In the genomic region with DNA sequence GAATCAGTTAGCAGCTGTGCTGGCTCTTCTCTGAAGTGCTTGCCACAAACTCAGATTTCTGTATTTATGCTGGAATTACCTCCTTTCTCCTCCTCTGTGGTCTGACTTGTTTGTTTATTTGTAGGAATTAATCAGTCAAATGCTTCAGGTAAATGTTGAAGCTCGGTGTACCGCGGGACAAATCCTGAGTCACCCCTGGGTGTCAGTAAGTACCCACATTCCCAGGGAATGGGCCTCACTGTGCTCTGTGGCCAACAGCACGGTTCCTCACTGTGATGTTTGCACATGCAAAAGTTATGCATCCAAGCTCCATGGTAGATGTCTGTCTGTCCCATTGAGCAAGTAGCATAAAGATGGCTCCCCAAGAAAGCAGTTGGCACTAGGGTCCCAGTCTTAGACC, we compare ENCODE assay signal across 23 cellular contexts.
DNase-seq lines count a peak whose midpoint lies in the region; FAIRE-seq and TF ChIP-seq lines count a peak whose summit lies in the region.
"Had no signal": no experiment of that assay in that cellular context is flagged by ENCODE, and none has a peak within 500 bp of the region (broad histone marks: within the 10 kb centered on the region; RNA-seq: fewer than 3 reads in every experiment).

No MANE protein-coding gene starts in this region.

- H3K27ac ChIP-seq in keratinocyte (ENCODE audit: control insufficient read depth, insufficient read depth, low read length) (no peak overlapping the region), Peyer's patch (no peak overlapping the region)
- H3K27ac ChIP-seq: gastrocnemius medialis, stomach, transverse colon had no signal

- no peaks in the 10 kb centered on the region for H3K9me1 ChIP-seq in keratinocyte (ENCODE audit: control insufficient read depth, extremely low read depth, insufficient read depth, low read length)

- TF ChIP-seq RAD21 in Ishikawa (IDR thresholded peaks at IDR 0.05; ENCODE audit: low read depth) = peak; percentile 35

- peak in 1 of 3 experiments; percentile 55 for TF ChIP-seq CTCF in keratinocyte (optimal IDR thresholded peaks at IDR 0.05 in 1 of 3, IDR thresholded peaks at IDR 0.05 in 1 of 3, conservative IDR thresholded peaks at IDR 0.05 in 1 of 3; ENCODE audit: extremely low read depth in 1 of 3, insufficient read depth in 2 of 3, low read length in 3 of 3)
- TF ChIP-seq CTCF in Peyer's patch (IDR thresholded peaks at IDR 0.05) = no peak

- H3K36me3 ChIP-seq in keratinocyte (ENCODE audit: control insufficient read depth in 2 of 2, extremely low read depth in 1 of 2, insufficient read depth in 2 of 2, low read length in 2 of 2) (no peaks in the 10 kb centered on the region), Peyer's patch (no peaks in the 10 kb centered on the region)
- H3K36me3 ChIP-seq: gastrocnemius medialis, transverse colon had no signal

- no peaks in the 10 kb centered on the region for H3K9me3 ChIP-seq in keratinocyte (ENCODE audit: control insufficient read depth, low read depth, low read length)
- H3K9me3 ChIP-seq in Peyer's patch = no peaks in the 10 kb centered on the region
- H3K9me3 ChIP-seq: gastrocnemius medialis, MG63, stomach, transverse colon had no signal

- TF ChIP-seq EP300 in Ishikawa (IDR thresholded peaks at IDR 0.05; ENCODE audit: borderline replicate concordance) = no peak

- H3K4me1 ChIP-seq in keratinocyte (ENCODE audit: control insufficient read depth, extremely low read depth, insufficient read depth, low read length) (no peaks in the 10 kb centered on the region), Peyer's patch (peaks cover 0 to 3% (median 0%) of the 10 kb centered on the region in 4 donors)
- H3K4me1 ChIP-seq: gastrocnemius medialis had no signal

- H3K4me3 ChIP-seq in keratinocyte (ENCODE audit: control insufficient read depth in 2 of 3, extremely low read depth in 1 of 3, insufficient read depth in 2 of 3, low read depth in 1 of 3, low read length in 3 of 3) (no peak overlapping the region), Peyer's patch (no peak overlapping the region)
- H3K4me3 ChIP-seq: gastrocnemius medialis, lung, MG63, stomach, transverse colon had no signal

- dilution Hi-C loops in keratinocyte (cut with MboI; ENCODE audit: extremely low pct_ligation_motif_present, low sequenced_read_pairs) = no loop called here

- no peak overlapping the region for H2AFZ ChIP-seq in keratinocyte (ENCODE audit: control insufficient read depth, low read length)

- no peak overlapping the region for H3K4me2 ChIP-seq in keratinocyte (ENCODE audit: control insufficient read depth, extremely low read depth, insufficient read depth, low read depth, low read length)

- no peaks in the 10 kb centered on the region for H4K20me1 ChIP-seq in keratinocyte (ENCODE audit: control insufficient read depth, extremely low read depth, insufficient read depth, low read length)

- no peak for TF ChIP-seq POLR2A in Peyer's patch (IDR thresholded peaks at IDR 0.05)

- DNase-seq in ELR (ENCODE audit: low read depth) (peak; percentile 28), astrocyte of the hippocampus (ENCODE audit: low read depth, low spot score) (peak; percentile 68), keratinocyte (ENCODE audit: low read depth, low spot score) (no peak), NCI-H226 (no peak), Peyer's patch (no peak)
- DNase-seq in stimulated activated CD4-positive, alpha-beta T cell treated with anti-CD3 and anti-CD28 coated beads, Interleukin-4, amount 100 ng/mL, for 4 hours = no peak
- no peak for DNase-seq in activated CD8-positive, alpha-beta memory T cell treated with anti-CD3 and anti-CD28 coated beads for 24 hours
- DNase-seq: activated effector memory CD4-positive, alpha-beta T cell treated with Interleukin-2 at 50 U/mL for 16 hours; CD4-positive, CD25-positive, alpha-beta regulatory T cell; effector CD4-positive, alpha-beta T cell; gastrocnemius medialis; MG63; NCI-H2081 treated with DMSO at 0.1 percent for 48 hours; NCI-H524; SHP77 treated with DMSO at 0.1 percent for 48 hours; stimulated activated CD8-positive, alpha-beta memory T cell treated with anti-CD3 and anti-CD28 coated beads, Interleukin-4, amount 100 ng/mL, for 48 hours; stomach; T-helper 9 cell; transverse colon had no signal

- no peaks in the 10 kb centered on the region for H3K27me3 ChIP-seq in keratinocyte (ENCODE audit: control insufficient read depth, extremely low read depth, insufficient read depth, low read length)
- H3K27me3 ChIP-seq in Peyer's patch = no peaks in the 10 kb centered on the region
- H3K27me3 ChIP-seq: gastrocnemius medialis, MG63, stomach, transverse colon had no signal

- peak; percentile 29 for FAIRE-seq in keratinocyte (lab: Jason Lieb, UNC)
- FAIRE-seq: GM19239, islet of Langerhans had no signal

- H3K79me2 ChIP-seq in keratinocyte (ENCODE audit: control insufficient read depth, insufficient read depth, low read length) = no peaks in the 10 kb centered on the region

- H3K9ac ChIP-seq in keratinocyte (ENCODE audit: control insufficient read depth, extremely low read depth, insufficient read depth, low read length) = no peak overlapping the region

TF ChIP-seq in Ishikawa, 13 proteins besides CTCF, POLR2A, EP300 and RAD21:
- TF ChIP-seq YY1 (IDR thresholded peaks at IDR 0.05; ENCODE audit: low read depth) (no peak), TAF1 (IDR thresholded peaks at IDR 0.05; ENCODE audit: low read depth) (no peak), TCF12 (IDR thresholded peaks at IDR 0.05; ENCODE audit: low read depth) (no peak), TEAD4 (IDR thresholded peaks at IDR 0.05) (no peak), NFIC (IDR thresholded peaks at IDR 0.05) (no peak)
- TF ChIP-seq, protein P1, sequence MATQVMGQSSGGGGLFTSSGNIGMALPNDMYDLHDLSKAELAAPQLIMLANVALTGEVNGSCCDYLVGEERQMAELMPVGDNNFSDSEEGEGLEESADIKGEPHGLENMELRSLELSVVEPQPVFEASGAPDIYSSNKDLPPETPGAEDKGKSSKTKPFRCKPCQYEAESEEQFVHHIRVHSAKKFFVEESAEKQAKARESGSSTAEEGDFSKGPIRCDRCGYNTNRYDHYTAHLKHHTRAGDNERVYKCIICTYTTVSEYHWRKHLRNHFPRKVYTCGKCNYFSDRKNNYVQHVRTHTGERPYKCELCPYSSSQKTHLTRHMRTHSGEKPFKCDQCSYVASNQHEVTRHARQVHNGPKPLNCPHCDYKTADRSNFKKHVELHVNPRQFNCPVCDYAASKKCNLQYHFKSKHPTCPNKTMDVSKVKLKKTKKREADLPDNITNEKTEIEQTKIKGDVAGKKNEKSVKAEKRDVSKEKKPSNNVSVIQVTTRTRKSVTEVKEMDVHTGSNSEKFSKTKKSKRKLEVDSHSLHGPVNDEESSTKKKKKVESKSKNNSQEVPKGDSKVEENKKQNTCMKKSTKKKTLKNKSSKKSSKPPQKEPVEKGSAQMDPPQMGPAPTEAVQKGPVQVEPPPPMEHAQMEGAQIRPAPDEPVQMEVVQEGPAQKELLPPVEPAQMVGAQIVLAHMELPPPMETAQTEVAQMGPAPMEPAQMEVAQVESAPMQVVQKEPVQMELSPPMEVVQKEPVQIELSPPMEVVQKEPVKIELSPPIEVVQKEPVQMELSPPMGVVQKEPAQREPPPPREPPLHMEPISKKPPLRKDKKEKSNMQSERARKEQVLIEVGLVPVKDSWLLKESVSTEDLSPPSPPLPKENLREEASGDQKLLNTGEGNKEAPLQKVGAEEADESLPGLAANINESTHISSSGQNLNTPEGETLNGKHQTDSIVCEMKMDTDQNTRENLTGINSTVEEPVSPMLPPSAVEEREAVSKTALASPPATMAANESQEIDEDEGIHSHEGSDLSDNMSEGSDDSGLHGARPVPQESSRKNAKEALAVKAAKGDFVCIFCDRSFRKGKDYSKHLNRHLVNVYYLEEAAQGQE (IDR thresholded peaks at IDR 0.05; ENCODE audit: low read depth) = no peak

Comparison
In these comparisons a context has a peak if more than half of its experiments do, and no peak if none do; other contexts are left out.
1. DNase-seq: peak in ELR (single experiment) and astrocyte of the hippocampus (single experiment); none in keratinocyte (single experiment), NCI-H226 (single experiment), stimulated activated CD4-positive, alpha-beta T cell treated with anti-CD3 and anti-CD28 coated beads, Interleukin-4, amount 100 ng/mL, for 4 hours (0 of 2), activated CD8-positive, alpha-beta memory T cell treated with anti-CD3 and anti-CD28 coated beads for 24 hours (single experiment) and Peyer's patch (0 of 3).